ENCODE assay signal across 19 cellular contexts in genomic region chr13:94552095-94552494, GRCh38. TPM values are rescaled to one million over a fixed set of nuclear protein-coding genes. Genes with fewer than 3 reads are reported as not detected.
DNase-seq lines count a peak whose midpoint lies in the region; ATAC-seq, FAIRE-seq and TF ChIP-seq lines count a peak whose summit lies in the region.
"Had no signal": no experiment of that assay in that cellular context is flagged by ENCODE, and none has a peak within 500 bp of the region (broad histone marks: within the 10 kb centered on the region; RNA-seq: fewer than 3 reads in every experiment).

No MANE protein-coding gene starts in this region.

- peaks cover 16% of the 10 kb centered on the region for H3K4me1 Mint-ChIP-seq in activated CD4-positive, alpha-beta memory T cell treated with anti-CD3 and anti-CD28 coated beads, Interleukin-2, amount 10 ng/mL, durations not matched to agents 7 days and 5 days

- no peaks in the 10 kb centered on the region for H3K9me2 ChIP-seq in OCI-LY1 (ENCODE audit: low read depth, low read length)

- H3K9me3 ChIP-seq in HepG2 (ENCODE audit: low read length) = no peaks in the 10 kb centered on the region
- no peaks in the 10 kb centered on the region for H3K9me3 ChIP-seq in right lobe of liver
- no peaks in the 10 kb centered on the region for H3K9me3 ChIP-seq in OCI-LY1 (ENCODE audit: low read length)
- no peaks in the 10 kb centered on the region for H3K9me3 ChIP-seq in HAP-1
- H3K9me3 ChIP-seq: BLaER1 had no signal

- ATAC-seq in HepG2 = no peak
- ATAC-seq in right lobe of liver = no peak
- ATAC-seq: CD8-positive, alpha-beta T cell had no signal

- H3F3A ChIP-seq in OCI-LY1 (ENCODE audit: insufficient read depth, low read length) = no peaks in the 10 kb centered on the region

- no peak overlapping the region for H3K4me2 ChIP-seq in HepG2 (ENCODE audit: low read depth, low read length)
- H3K4me2 ChIP-seq in KMS-11 = peak overlapping the region; percentile 45
- peak overlapping the region; percentile 45 for H3K4me2 ChIP-seq in OCI-LY1 (ENCODE audit: low read length)
- H3K4me2 ChIP-seq: BLaER1 had no signal

- peaks cover 6% of the 10 kb centered on the region for H3K36me3 Mint-ChIP-seq in activated CD4-positive, alpha-beta memory T cell treated with anti-CD3 and anti-CD28 coated beads, Interleukin-2, amount 10 ng/mL, durations not matched to agents 7 days and 5 days (ENCODE audit: low read depth)
- H3K36me3 Mint-ChIP-seq: CD14-positive monocyte had no signal

- in situ Hi-C loops in HepG2 (cut with HindIII; ENCODE audit: extremely low pct_ligation_motif_present, low pct_unique_long_range_greater_than_20kb) (no loop called here), HAP-1 (cut with MboI; ENCODE audit: low sequenced_read_pairs) (no loop called here)

- H3K36me3 ChIP-seq in HepG2 (replicated peaks in 1 of 2; ENCODE audit: control insufficient read depth in 1 of 2, insufficient read depth in 2 of 2, low read length in 2 of 2) (no peaks in the 10 kb centered on the region), right lobe of liver (no peaks in the 10 kb centered on the region), KMS-11 (ENCODE audit: insufficient read depth) (no peaks in the 10 kb centered on the region), OCI-LY1 (ENCODE audit: insufficient read depth, low read length) (no peaks in the 10 kb centered on the region), HAP-1 (replicated peaks) (no peaks in the 10 kb centered on the region)
- H3K36me3 ChIP-seq: BLaER1 had no signal

- H4K20me1 ChIP-seq in HepG2 (ENCODE audit: insufficient read depth, low read length) (no peaks in the 10 kb centered on the region), KMS-11 (ENCODE audit: insufficient read depth) (no peaks in the 10 kb centered on the region), OCI-LY1 (ENCODE audit: insufficient read depth, low read length) (no peaks in the 10 kb centered on the region)
- H4K20me1 ChIP-seq: BLaER1 had no signal

- CTCF ChIA-PET in HepG2 (lab: Yijun Ruan, JAX; ENCODE audit: low intra/inter-chr PET ratio, low total read pairs) = no interaction called here
- CTCF ChIA-PET in activated CD4-positive, alpha-beta memory T cell treated with anti-CD3 and anti-CD28 coated beads, Interleukin-2, amount 10 ng/mL, durations not matched to agents 7 days and 5 days (lab: Charles Lee) = no interaction called here

- H3K79me2 ChIP-seq in HepG2 (ENCODE audit: insufficient read depth, low read length) = no peaks in the 10 kb centered on the region
- H3K79me2 ChIP-seq in KMS-11 (ENCODE audit: insufficient read depth, low read depth) = no peaks in the 10 kb centered on the region
- H3K79me2 ChIP-seq in OCI-LY1 (ENCODE audit: insufficient read depth, low read length) = no peaks in the 10 kb centered on the region

- TF ChIP-seq RAD21 in HepG2 (CRISPR knock-in tag; IDR thresholded peaks at IDR 0.05) = no peak

- TF ChIP-seq POLR2A in HepG2 (IDR thresholded peaks at IDR 0.05; ENCODE audit: insufficient read depth in 1 of 2, low read depth in 2 of 2, low read length in 2 of 2) = no peak
- TF ChIP-seq POLR2A in right lobe of liver (IDR thresholded peaks at IDR 0.05) = no peak

- no peak for TF ChIP-seq EP300 in HepG2 (IDR thresholded peaks at IDR 0.05; ENCODE audit: low read depth in 2 of 2, low read length in 2 of 2)
- no peak for TF ChIP-seq EP300 in HepG2 (CRISPR knock-in tag; IDR thresholded peaks at IDR 0.05; ENCODE audit: borderline replicate concordance)

- H2AFZ ChIP-seq in HepG2 (ENCODE audit: low read length) (no peak overlapping the region), KMS-11 (ENCODE audit: low read depth) (peak overlapping the region; percentile 7; the same call in 1 of the 2 replicates), OCI-LY1 (ENCODE audit: low read length) (no peak overlapping the region)

- intact Hi-C loops in HepG2 (cut with micrococcal nuclease; ENCODE audit: unreplicated experiment) = no loop called here
- intact Hi-C loops in right lobe of liver (cut with DNase I) = no loop called here

- FAIRE-seq in HepG2 (lab: Jason Lieb, UNC) = no peak
- FAIRE-seq: GM12891, GM19239, H1 had no signal

- no TSS peak for BruUV-seq in HepG2 (replicated peaks; lab: Mats Ljungman, UMichigan)

- WGBS in HepG2 (ENCODE audit: low lambda C conversion rate) = 87% methylated on average over 5 of the region's 5 CpGs
- WGBS in right lobe of liver (ENCODE audit: insufficient coverage, low coverage, low lambda C conversion rate, missing lambda C conversion rate) = 63% methylated on average over 2 of the region's 5 CpGs

- peaks cover 8% of the 10 kb centered on the region for H3K27me3 Mint-ChIP-seq in activated CD4-positive, alpha-beta memory T cell treated with anti-CD3 and anti-CD28 coated beads, Interleukin-2, amount 10 ng/mL, durations not matched to agents 7 days and 5 days

- no peak overlapping the region for H3K4me3 Mint-ChIP-seq in activated CD4-positive, alpha-beta memory T cell treated with anti-CD3 and anti-CD28 coated beads, Interleukin-2, amount 10 ng/mL, durations not matched to agents 7 days and 5 days
- H3K4me3 Mint-ChIP-seq: CD14-positive monocyte; CD8-positive, alpha-beta T cell; H9 had no signal

- no peak overlapping the region for H3K27ac Mint-ChIP-seq in activated CD4-positive, alpha-beta memory T cell treated with anti-CD3 and anti-CD28 coated beads, Interleukin-2, amount 10 ng/mL, durations not matched to agents 7 days and 5 days
- H3K27ac Mint-ChIP-seq: CD14-positive monocyte; CD8-positive, alpha-beta T cell; H9 had no signal

- no peaks in the 10 kb centered on the region for H3K9me3 Mint-ChIP-seq in activated CD4-positive, alpha-beta memory T cell treated with anti-CD3 and anti-CD28 coated beads, Interleukin-2, amount 10 ng/mL, durations not matched to agents 7 days and 5 days
- H3K9me3 Mint-ChIP-seq: CD14-positive monocyte; CD8-positive, alpha-beta T cell had no signal

- no peak for TF ChIP-seq CTCF in HepG2 (CRISPR knock-in tag; IDR thresholded peaks at IDR 0.05)
- TF ChIP-seq CTCF in right lobe of liver (IDR thresholded peaks at IDR 0.05) = no peak
- TF ChIP-seq CTCF in KMS-11 (conservative IDR thresholded peaks at IDR 0.05; ENCODE audit: low read depth, low read length) = no peak
- TF ChIP-seq CTCF in OCI-LY1 (IDR thresholded peaks at IDR 0.05; ENCODE audit: low read length) = no peak

- no peak for DNase-seq in HepG2 (ENCODE audit: low spot score)
- no peak for DNase-seq in right lobe of liver
- no peak for DNase-seq in stimulated activated naive CD4-positive, alpha-beta T cell treated with Interleukin-2 at 50 U/mL for 16 hours (lab: John Stamatoyannopoulos, UW)
- no peak for DNase-seq in HAP-1 (ENCODE audit: low spot score in 2 of 2)
- DNase-seq in activated CD4-positive, alpha-beta memory T cell treated with anti-CD3 and anti-CD28 coated beads, Interleukin-2, amount 10 ng/mL, durations not matched to agents 7 days and 5 days = no peak
- DNase-seq: 8988T; Calu3; CD8-positive, alpha-beta T cell; DMS79 treated with DMSO at 0.1 percent for 48 hours; H9; IMR-90 had no signal

- H3K4me3 ChIP-seq in HepG2 (replicated peaks in 1 of 3; ENCODE audit: insufficient read depth in 1 of 3, low read depth in 2 of 3, low read length in 3 of 3) (no peak overlapping the region), right lobe of liver (no peak overlapping the region), KMS-11 (IDR thresholded peaks at IDR 0.05; ENCODE audit: insufficient read depth, low read depth, low read length) (no peak overlapping the region), OCI-LY1 (ENCODE audit: low read depth, low read length, poor library complexity, severe bottlenecking) (peak overlapping the region; percentile 32), HAP-1 (no peak overlapping the region)
- H3K4me3 ChIP-seq: BLaER1 had no signal

- no peaks in the 10 kb centered on the region for H3K27me3 ChIP-seq in HepG2 (ENCODE audit: control insufficient read depth in 1 of 2, insufficient read depth in 2 of 2, low read length in 2 of 2)
- no peaks in the 10 kb centered on the region for H3K27me3 ChIP-seq in right lobe of liver
- no peaks in the 10 kb centered on the region for H3K27me3 ChIP-seq in KMS-11 (ENCODE audit: insufficient read depth, low read depth)
- H3K27me3 ChIP-seq in OCI-LY1 (ENCODE audit: insufficient read depth, low read length) = no peaks in the 10 kb centered on the region
- H3K27me3 ChIP-seq in HAP-1 (ENCODE audit: low read depth) = no peaks in the 10 kb centered on the region
- H3K27me3 ChIP-seq: BLaER1 had no signal

- H3K9ac ChIP-seq in HepG2 (ENCODE audit: insufficient read depth, low read depth, low read length) (no peak overlapping the region), KMS-11 (no peak overlapping the region), OCI-LY1 (ENCODE audit: low read length) (no peak overlapping the region)
- H3K9ac ChIP-seq: BLaER1 had no signal

- H3K27ac ChIP-seq in HepG2 (ENCODE audit: extremely low read length, insufficient read depth, low read length) (no peak overlapping the region), right lobe of liver (no peak overlapping the region), KMS-11 (peak overlapping the region; percentile 33; the same call in 1 of the 2 replicates), OCI-LY1 (ENCODE audit: low read depth, low read length, poor library complexity, severe bottlenecking) (no peak overlapping the region)
- H3K27ac ChIP-seq: BLaER1, HL-60 had no signal

- POLR2A ChIA-PET in HepG2 (lab: Yijun Ruan, JAX) = no interaction called here
- POLR2A ChIA-PET in activated CD4-positive, alpha-beta memory T cell treated with anti-CD3 and anti-CD28 coated beads, Interleukin-2, amount 10 ng/mL, durations not matched to agents 7 days and 5 days (lab: Charles Lee) = no interaction called here

- H3K4me1 ChIP-seq in HepG2 (ENCODE audit: insufficient read depth, low read length) = peaks cover 31% of the 10 kb centered on the region
- H3K4me1 ChIP-seq in right lobe of liver = peaks cover 0 to 3% (median 0%) of the 10 kb centered on the region in 4 donors
- H3K4me1 ChIP-seq in KMS-11 (ENCODE audit: low read depth, poor library complexity, severe bottlenecking) = peaks cover 24% of the 10 kb centered on the region
- peaks cover 34% of the 10 kb centered on the region for H3K4me1 ChIP-seq in OCI-LY1 (ENCODE audit: insufficient read depth, low read length, severe bottlenecking)
- peaks cover 21% of the 10 kb centered on the region for H3K4me1 ChIP-seq in HAP-1

RNA-seq across cellular contexts. Expression of gene TGDS, which starts 43.9 kb away (rescaled TPM):
- total RNA-seq in HepG2 (2016; rRNA removed; fragmentation: Illumina TruSeq; extraction: Trizol) = 17.9 and 25.0 TPM in 2 replicates
- total RNA-seq in HepG2 (2016; cell fraction: cytosol; rRNA removed; fragmentation: Illumina TruSeq; extraction: Trizol; ENCODE audit: low read depth) = 3.1 and 3.5 TPM in 2 replicates
- total RNA-seq in HepG2 (2016; cell fraction: insoluble cytoplasmic fraction; rRNA removed; fragmentation: Illumina TruSeq; extraction: Trizol) = 18.9 and 24.5 TPM in 2 replicates
- 9.0 and 9.3 TPM in 2 replicates for total RNA-seq in HepG2 (2016; cell fraction: membrane; rRNA removed; fragmentation: Illumina TruSeq; extraction: Trizol)
- total RNA-seq in HepG2 (2016; cell fraction: nucleus; rRNA removed; fragmentation: Illumina TruSeq; extraction: Trizol) = 15.1 and 17.3 TPM in 2 replicates
- 11.8 and 15.5 TPM in 2 replicates for polyA plus RNA-seq in HepG2 (2011; rRNA removed)
- 6.1 and 9.6 TPM in 2 replicates for polyA plus RNA-seq in HepG2 (2011; cell fraction: cytosol; rRNA removed)
- polyA plus RNA-seq in HepG2 (2011; cell fraction: nucleus; rRNA removed) = 5.9 and 6.6 TPM in 2 replicates
- polyA plus RNA-seq in HepG2 (2012) = 8.9 and 12.5 TPM in 2 replicates
- polyA plus RNA-seq in HepG2 (2016; cell fraction: cytosol; fragmentation: Illumina TruSeq; extraction: Trizol; ENCODE audit: low read depth) = 1.9 and 2.0 TPM in 2 replicates
- 21.1 and 21.3 TPM in 2 replicates for polyA plus RNA-seq in HepG2 (2016; cell fraction: insoluble cytoplasmic fraction; fragmentation: Illumina TruSeq; extraction: Trizol; ENCODE audit: low read depth)
- polyA plus RNA-seq in HepG2 (2016; cell fraction: membrane; fragmentation: Illumina TruSeq; extraction: Trizol; ENCODE audit: low read depth) = 5.1 and 5.5 TPM in 2 replicates
- polyA plus RNA-seq in HepG2 (2016; cell fraction: nucleus; fragmentation: Illumina TruSeq; extraction: Trizol; ENCODE audit: insufficient read depth, low read depth) = 20.2 and 23.5 TPM in 2 replicates
- polyA minus RNA-seq in HepG2 (2011; rRNA and poly(A)+ RNA removed; ENCODE audit: low replicate concordance) = 4.5 and 4.8 TPM in 2 replicates
- polyA minus RNA-seq in HepG2 (2011; cell fraction: cytosol; rRNA and poly(A)+ RNA removed) = 7.3 and 8.0 TPM in 2 replicates
- polyA minus RNA-seq in HepG2 (2011; cell fraction: nucleus; rRNA and poly(A)+ RNA removed) = 19.0 and 21.1 TPM in 2 replicates
- 10 to 100 TPM in 2 of 6 experiments, 1 to 10 TPM in 4; 8.6 to 11.9 (median 9.6) TPM for total RNA-seq in right lobe of liver
- total RNA-seq in activated CD4-positive, alpha-beta memory T cell treated with anti-CD3 and anti-CD28 coated beads, Interleukin-2, amount 10 ng/mL, durations not matched to agents 7 days and 5 days = 10 to 100 TPM; 18.3 to 19.7 TPM

RNA-seq across cellular contexts. Expression of gene GPR180, which starts 49.6 kb away (rescaled TPM):
- not detected in 2 replicates for total RNA-seq in HepG2 (2016; rRNA removed; fragmentation: Illumina TruSeq; extraction: Trizol)
- total RNA-seq in HepG2 (2016; cell fraction: cytosol; rRNA removed; fragmentation: Illumina TruSeq; extraction: Trizol; ENCODE audit: low read depth) = not detected in 2 replicates
- total RNA-seq in HepG2 (2016; cell fraction: insoluble cytoplasmic fraction; rRNA removed; fragmentation: Illumina TruSeq; extraction: Trizol) = under 0.01 TPM in 1 of 2 replicates, not detected in the other
- 0.03 TPM in 2 replicates for total RNA-seq in HepG2 (2016; cell fraction: membrane; rRNA removed; fragmentation: Illumina TruSeq; extraction: Trizol)
- not detected in 2 replicates for total RNA-seq in HepG2 (2016; cell fraction: nucleus; rRNA removed; fragmentation: Illumina TruSeq; extraction: Trizol)
- not detected in 2 replicates for polyA plus RNA-seq in HepG2 (2011; rRNA removed)
- polyA plus RNA-seq in HepG2 (2011; cell fraction: cytosol; rRNA removed) = not detected in 2 replicates
- not detected in 2 replicates for polyA plus RNA-seq in HepG2 (2011; cell fraction: nucleus; rRNA removed)
- polyA plus RNA-seq in HepG2 (2012) = 0.01 TPM in 2 replicates
- polyA plus RNA-seq in HepG2 (2016; cell fraction: cytosol; fragmentation: Illumina TruSeq; extraction: Trizol; ENCODE audit: low read depth) = not detected in 2 replicates
- not detected in 2 replicates for polyA plus RNA-seq in HepG2 (2016; cell fraction: insoluble cytoplasmic fraction; fragmentation: Illumina TruSeq; extraction: Trizol; ENCODE audit: low read depth)
- not detected in 2 replicates for polyA plus RNA-seq in HepG2 (2016; cell fraction: membrane; fragmentation: Illumina TruSeq; extraction: Trizol; ENCODE audit: low read depth)
- not detected in 2 replicates for polyA plus RNA-seq in HepG2 (2016; cell fraction: nucleus; fragmentation: Illumina TruSeq; extraction: Trizol; ENCODE audit: insufficient read depth, low read depth)
- polyA minus RNA-seq in HepG2 (2011; rRNA and poly(A)+ RNA removed; ENCODE audit: low replicate concordance) = 4.1 TPM in 1 of 2 replicates, not detected in the other
- not detected in 2 replicates for polyA minus RNA-seq in HepG2 (2011; cell fraction: cytosol; rRNA and poly(A)+ RNA removed)
- polyA minus RNA-seq in HepG2 (2011; cell fraction: nucleus; rRNA and poly(A)+ RNA removed) = under 0.01 TPM in 1 of 2 replicates, not detected in the other
- 1 to 10 TPM; 4.1 to 7.9 (median 5.0) TPM for total RNA-seq in right lobe of liver
- total RNA-seq in activated CD4-positive, alpha-beta memory T cell treated with anti-CD3 and anti-CD28 coated beads, Interleukin-2, amount 10 ng/mL, durations not matched to agents 7 days and 5 days = 1 to 10 TPM; 7.8 to 8.0 TPM
